ENCODE assay signal across 9 cellular contexts in the genomic region with DNA sequence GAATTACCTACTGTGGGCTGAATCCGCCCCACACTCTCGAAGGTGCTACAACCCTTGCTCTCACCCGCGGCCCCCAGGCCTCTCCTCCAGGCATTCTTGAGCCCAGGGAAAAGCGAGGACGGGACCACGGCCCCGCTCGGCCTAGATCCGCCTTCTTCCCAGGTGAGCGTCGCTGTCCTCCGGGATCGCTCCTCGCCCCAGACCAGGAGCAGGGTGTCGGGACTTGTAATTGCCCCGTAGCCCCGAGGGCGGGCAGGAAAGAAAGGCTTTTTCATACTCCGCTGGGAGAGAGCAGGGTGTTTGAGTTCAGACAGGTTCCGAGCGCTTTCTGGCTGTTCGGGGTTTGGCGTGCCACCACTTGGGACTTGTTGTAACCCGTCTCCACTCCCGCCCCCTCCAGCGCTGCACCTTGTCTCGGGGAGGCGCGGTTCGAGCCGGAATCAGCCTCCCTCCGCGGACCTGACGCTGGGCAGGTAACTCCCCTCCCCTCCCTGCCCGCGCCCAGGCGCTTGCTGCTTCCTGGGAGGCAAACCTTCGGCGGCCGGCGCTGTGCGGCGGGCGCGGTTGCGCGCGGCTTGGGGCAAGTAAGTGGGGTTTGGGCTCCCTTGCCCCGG. TPM values are rescaled to one million over a fixed set of nuclear protein-coding genes. Genes with fewer than 3 reads are reported as not detected.
DNase-seq lines count a peak whose midpoint lies in the region; ATAC-seq and TF ChIP-seq lines count a peak whose summit lies in the region.
"Had no signal": no experiment of that assay in that cellular context is flagged by ENCODE, and none has a peak within 500 bp of the region (broad histone marks: within the 10 kb centered on the region; RNA-seq: fewer than 3 reads in every experiment).

A gene with protein sequence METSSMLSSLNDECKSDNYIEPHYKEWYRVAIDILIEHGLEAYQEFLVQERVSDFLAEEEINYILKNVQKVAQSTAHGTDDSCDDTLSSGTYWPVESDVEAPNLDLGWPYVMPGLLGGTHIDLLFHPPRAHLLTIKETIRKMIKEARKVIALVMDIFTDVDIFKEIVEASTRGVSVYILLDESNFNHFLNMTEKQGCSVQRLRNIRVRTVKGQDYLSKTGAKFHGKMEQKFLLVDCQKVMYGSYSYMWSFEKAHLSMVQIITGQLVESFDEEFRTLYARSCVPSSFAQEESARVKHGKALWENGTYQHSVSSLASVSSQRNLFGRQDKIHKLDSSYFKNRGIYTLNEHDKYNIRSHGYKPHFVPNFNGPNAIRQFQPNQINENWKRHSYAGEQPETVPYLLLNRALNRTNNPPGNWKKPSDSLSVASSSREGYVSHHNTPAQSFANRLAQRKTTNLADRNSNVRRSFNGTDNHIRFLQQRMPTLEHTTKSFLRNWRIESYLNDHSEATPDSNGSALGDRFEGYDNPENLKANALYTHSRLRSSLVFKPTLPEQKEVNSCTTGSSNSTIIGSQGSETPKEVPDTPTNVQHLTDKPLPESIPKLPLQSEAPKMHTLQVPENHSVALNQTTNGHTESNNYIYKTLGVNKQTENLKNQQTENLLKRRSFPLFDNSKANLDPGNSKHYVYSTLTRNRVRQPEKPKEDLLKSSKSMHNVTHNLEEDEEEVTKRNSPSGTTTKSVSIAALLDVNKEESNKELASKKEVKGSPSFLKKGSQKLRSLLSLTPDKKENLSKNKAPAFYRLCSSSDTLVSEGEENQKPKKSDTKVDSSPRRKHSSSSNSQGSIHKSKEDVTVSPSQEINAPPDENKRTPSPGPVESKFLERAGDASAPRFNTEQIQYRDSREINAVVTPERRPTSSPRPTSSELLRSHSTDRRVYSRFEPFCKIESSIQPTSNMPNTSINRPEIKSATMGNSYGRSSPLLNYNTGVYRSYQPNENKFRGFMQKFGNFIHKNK (plus strand): TSS at position 529 of the 614 bp plus-strand sequence. CDS start 23,476 bp downstream, outside the sequence.

- intact Hi-C loops in left cardiac atrium (cut with DNase I) (loop anchor here in 1 of 2 donors (10.0 kb wide), 1 partner anchor 132 kb away; no protein-coding TSS in a partner anchor), adrenal gland (cut with DNase I) (no loop called here)

- peak within 1 kb of the TSS; percentile 75 for H3K4me2 ChIP-seq in parathyroid adenoma (ENCODE audit: low read length)

- peak within 1 kb of the TSS; percentile 20 for H2AFZ ChIP-seq in parathyroid adenoma

- TF ChIP-seq CTCF in RWPE2 (IDR thresholded peaks at IDR 0.05; ENCODE audit: poor library complexity, severe bottlenecking) (no peak), parathyroid adenoma (IDR thresholded peaks at IDR 0.05) (no peak), adrenal gland (IDR thresholded peaks at IDR 0.05) (no peak)

- no peaks in the 10 kb centered on the region for H3K27me3 ChIP-seq in RWPE2 (ENCODE audit: insufficient read depth, poor library complexity, severe bottlenecking)
- H3K27me3 ChIP-seq in parathyroid adenoma (ENCODE audit: control insufficient read depth, insufficient read depth, low read length) = no peaks in the 10 kb centered on the region
- peaks cover 12% of the 10 kb centered on the region for H3K27me3 ChIP-seq in adrenal gland

- ATAC-seq in RWPE2 (ENCODE audit: low read depth) (peak; percentile 79), left cardiac atrium (peak; percentile 62 to 72), HG02884 (IDR thresholded peaks at IDR 0.05; ENCODE audit: unreplicated experiment) (no peak)

- no peak within 1 kb of the TSS for H3K9ac ChIP-seq in parathyroid adenoma

- WGBS in adrenal gland, 4 donors = 3 to 19% (median 5%) methylated on average over 3 to 50 of the region's 50 CpGs

- H3K4me3 ChIP-seq in RWPE2 (ENCODE audit: severe bottlenecking) (peak within 1 kb of the TSS; percentile 73), parathyroid adenoma (ENCODE audit: low read depth, low read length) (peak within 1 kb of the TSS; percentile 49), adrenal gland (peak within 1 kb of the TSS in 1 of 4 donors; percentile 22)

- H3K9me3 ChIP-seq in RWPE2 (ENCODE audit: severe bottlenecking) (no peaks in the 10 kb centered on the region), parathyroid adenoma (ENCODE audit: control insufficient read depth, low read length) (no peaks in the 10 kb centered on the region), adrenal gland (replicated peaks in 1 of 3) (no peaks in the 10 kb centered on the region)
- H3K9me3 ChIP-seq: neutrophil had no signal

- TF ChIP-seq POLR2A in adrenal gland (IDR thresholded peaks at IDR 0.05) = no peak

- no peaks in the 10 kb centered on the region for H3K79me2 ChIP-seq in parathyroid adenoma

- H3K27ac ChIP-seq in RWPE2 (ENCODE audit: poor library complexity, severe bottlenecking) (peak within 1 kb of the TSS; percentile 92), parathyroid adenoma (no peak within 1 kb of the TSS), adrenal gland (no peak within 1 kb of the TSS)
- H3K27ac ChIP-seq: neutrophil had no signal

- DNase-seq in DMS53 treated with DMSO at 0.1 percent for 48 hours (lab: John Stamatoyannopoulos, UW; ENCODE audit: unreplicated experiment) (peak; percentile 29), RWPE2 (ENCODE audit: low spot score) (peak; percentile 94), left cardiac atrium (peak; percentile 23), NCI-H1092 treated with DMSO at 0.1 percent for 48 hours (lab: John Stamatoyannopoulos, UW) (no peak), adrenal gland (no peak)
- DNase-seq in activated CD4-positive, alpha-beta T cell treated with anti-CD3 and anti-CD28 coated beads for 48 hours = no peak

- H3K36me3 ChIP-seq in RWPE2 (ENCODE audit: low read depth) (peaks cover 3% of the 10 kb centered on the region; the same call in 1 of the 2 replicates), parathyroid adenoma (ENCODE audit: control insufficient read depth, insufficient read depth, low read length) (no peaks in the 10 kb centered on the region), adrenal gland (replicated peaks in 1 of 2) (no peaks in the 10 kb centered on the region)
- H3K36me3 ChIP-seq: neutrophil had no signal

- H3K4me1 ChIP-seq in RWPE2 (ENCODE audit: insufficient read depth, poor library complexity, severe bottlenecking) (peaks cover 17% of the 10 kb centered on the region), parathyroid adenoma (no peaks in the 10 kb centered on the region), adrenal gland (replicated peaks in 1 of 2) (no peaks in the 10 kb centered on the region)

RNA-seq across cellular contexts. Expression of the gene that starts here (rescaled TPM):
- total RNA-seq in left cardiac atrium (1 to 10 TPM; 6.4 to 7.4 TPM), adrenal gland (not detected)
- not detected for polyA plus RNA-seq in adrenal gland

Comparison
In these comparisons a context has a peak if more than half of its experiments do, and no peak if none do; other contexts are left out.
1. RNA of the gene that starts here (total RNA-seq): 6.4 to 7.4 TPM in left cardiac atrium; not detected in adrenal gland; every median in the first group is over 4 times any median in the second.
2. DNase-seq: peak in DMS53 treated with DMSO at 0.1 percent for 48 hours (single experiment), RWPE2 (single experiment) and left cardiac atrium (single experiment); none in NCI-H1092 treated with DMSO at 0.1 percent for 48 hours (single experiment), adrenal gland (0 of 7) and activated CD4-positive, alpha-beta T cell treated with anti-CD3 and anti-CD28 coated beads for 48 hours (single experiment).